Comparison of ENCODE assay signal across 8 cellular contexts in the genomic region with DNA sequence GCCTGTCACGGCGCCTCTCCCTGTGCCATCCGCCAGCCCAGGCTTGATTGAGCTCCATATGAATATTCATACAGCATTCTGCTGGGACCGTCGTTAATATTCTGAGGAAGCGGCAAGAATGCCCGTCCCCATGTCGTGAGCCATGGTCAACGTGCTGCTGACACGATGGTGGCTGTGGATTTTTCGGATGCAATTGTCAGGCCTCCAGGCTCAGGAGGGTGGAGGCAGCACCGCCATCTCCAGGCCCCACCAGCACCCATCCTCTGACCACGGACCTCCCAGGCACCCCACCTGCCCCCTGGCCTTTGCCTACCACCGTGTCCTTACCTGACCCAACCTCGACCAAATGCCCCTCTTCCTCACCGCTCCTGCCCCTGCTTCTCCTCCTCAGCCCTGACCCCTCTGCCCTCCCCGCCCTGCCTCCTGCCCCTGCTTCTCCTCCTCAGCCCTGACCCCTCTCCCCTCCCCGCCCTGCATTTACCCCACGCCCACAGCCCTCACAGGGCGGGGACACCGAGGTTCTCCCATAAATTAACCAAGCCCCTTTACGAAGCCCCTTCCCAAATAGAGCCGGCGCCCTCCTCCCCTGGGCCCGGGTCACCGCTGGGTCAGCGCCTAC. TPM values are rescaled to one million over a fixed set of nuclear protein-coding genes. Genes with fewer than 3 reads are reported as not detected.
A peak's percentile ranks its signal among the peaks of the same experiment; 100 is the strongest.
DNase-seq lines count a peak whose midpoint lies in the region; ATAC-seq and TF ChIP-seq lines count a peak whose summit lies in the region.

No MANE protein-coding gene starts in this region.

- no CpG with 5 or more reads among the region's 27 CpGs for WGBS in neuronal stem cell (ENCODE audit: extremely low coverage in 2 of 2, insufficient read length in 2 of 2, insufficient replicate concordance in 1 of 2), 2 donors

- H3K27ac Mint-ChIP-seq in CD8-positive, alpha-beta T cell, result peak overlapping the region; percentile 73

- peak overlapping the region; percentile 97 for H2BK5ac ChIP-seq in neuronal stem cell (ENCODE audit: low read length)

- no peak overlapping the region for H3K4me2 ChIP-seq in neuronal stem cell (ENCODE audit: insufficient read depth, low read length, poor library complexity, severe bottlenecking)

- intact Hi-C loops in CD8-positive, alpha-beta T cell (cut with DNase I, micrococcal nuclease), result loop anchor here (1.0 to 5.0 kb wide), 7 partner anchors 10 to 1134 kb away; a partner anchor contains a TSS

- peak overlapping the region; percentile 26 for H3K4ac ChIP-seq in neuronal stem cell (ENCODE audit: low read length)

- no peaks in the 10 kb centered on the region for H3K27me3 Mint-ChIP-seq in CD8-positive, alpha-beta T cell (ENCODE audit: low read depth)

- H3K14ac ChIP-seq in neuronal stem cell (ENCODE audit: low read length), result peak overlapping the region; percentile 94

- H3K36me3 Mint-ChIP-seq in CD8-positive, alpha-beta T cell, result peaks cover 3% of the 10 kb centered on the region

- H4K8ac ChIP-seq in neuronal stem cell (ENCODE audit: low read depth, low read length), result no peak overlapping the region

- peak overlapping the region; percentile 23 for H3K27ac ChIP-seq in CD8-positive, alpha-beta T cell (ENCODE audit: low read depth, low read length)
- H3K27ac ChIP-seq in KOPT-K1 (ENCODE audit: low read depth, low read length, poor library complexity, severe bottlenecking) (peak overlapping the region; percentile 86), coronary artery (peak overlapping the region; percentile 64 to 81), neuronal stem cell (replicated peaks; ENCODE audit: low read length) (no peak overlapping the region)

- POLR2A ChIA-PET in CD8-positive, alpha-beta T cell (lab: Charles Lee), result interaction anchor here (1.0 to 5.7 kb wide), 3 partner anchors 9 to 148 kb away, joined by 4 to 39 read pairs (median 38); a partner anchor contains a TSS

- peak overlapping the region; percentile 93 for H2BK12ac ChIP-seq in neuronal stem cell (ENCODE audit: low read length)

- H2AK5ac ChIP-seq in neuronal stem cell (ENCODE audit: low read depth, low read length), result peak overlapping the region; percentile 93

- H3K23ac ChIP-seq in neuronal stem cell (ENCODE audit: low read depth, low read length, poor library complexity), result peak overlapping the region; percentile 73

- no peak for ATAC-seq in CD8-positive, alpha-beta T cell
- ATAC-seq in GM19395 (IDR thresholded peaks at IDR 0.05; ENCODE audit: unreplicated experiment) (no peak), HG02870 (IDR thresholded peaks at IDR 0.05; ENCODE audit: unreplicated experiment) (no peak)

- no peaks in the 10 kb centered on the region for H3K36me3 ChIP-seq in CD8-positive, alpha-beta T cell (ENCODE audit: insufficient read depth, low read length)
- H3K36me3 ChIP-seq in KOPT-K1 (ENCODE audit: insufficient read depth, low read length) (no peaks in the 10 kb centered on the region), neuronal stem cell (replicated peaks in 1 of 2; ENCODE audit: control insufficient read depth in 2 of 2, insufficient read depth in 2 of 2, low read length in 2 of 2) (no peaks in the 10 kb centered on the region)

- H3K4me3 Mint-ChIP-seq in CD8-positive, alpha-beta T cell, result peak overlapping the region; percentile 83

- no peaks in the 10 kb centered on the region for H3K9me3 Mint-ChIP-seq in CD8-positive, alpha-beta T cell

- peaks cover 67% of the 10 kb centered on the region for H3K4me1 Mint-ChIP-seq in CD8-positive, alpha-beta T cell (ENCODE audit: low read depth)

- H3K18ac ChIP-seq in neuronal stem cell (ENCODE audit: low read length), result peak overlapping the region; percentile 99

- CTCF ChIA-PET in CD8-positive, alpha-beta T cell (lab: Charles Lee), result interaction anchor here (1.2 kb wide), 1 partner anchor 14 kb away, joined by 5 read pairs; no protein-coding TSS in a partner anchor

- H3K79me1 ChIP-seq in neuronal stem cell (ENCODE audit: low read depth, low read length), result peaks cover 6% of the 10 kb centered on the region

- no peaks in the 10 kb centered on the region for H3K9me3 ChIP-seq in CD8-positive, alpha-beta T cell (ENCODE audit: low read length)
- H3K9me3 ChIP-seq in KOPT-K1 (ENCODE audit: insufficient read depth, low read length, poor library complexity, severe bottlenecking), result no peaks in the 10 kb centered on the region
- no peaks in the 10 kb centered on the region for H3K9me3 ChIP-seq in neuronal stem cell (replicated peaks in 1 of 2; ENCODE audit: control insufficient read depth in 2 of 2, insufficient read depth in 1 of 2, low read depth in 1 of 2, low read length in 2 of 2)

- H2BK120ac ChIP-seq in neuronal stem cell (ENCODE audit: low read depth, low read length), result peak overlapping the region; percentile 99

- H2AFZ ChIP-seq in neuronal stem cell (ENCODE audit: low read length), result peak overlapping the region; percentile 51

- no peak for DNase-seq in CD8-positive, alpha-beta T cell
- DNase-seq in coronary artery (ENCODE audit: low spot score) (no peak), neuronal stem cell (ENCODE audit: low spot score) (no peak), NCI-H146 treated with DMSO at 0.1 percent for 48 hours (lab: John Stamatoyannopoulos, UW; ENCODE audit: unreplicated experiment) (no peak), ecto neural progenitor cell (ENCODE audit: low spot score) (no peak)

- H3K4me3 ChIP-seq in CD8-positive, alpha-beta T cell (ENCODE audit: low read depth, low read length), result peak overlapping the region; percentile 65
- H3K4me3 ChIP-seq in coronary artery (peak overlapping the region; percentile 65), neuronal stem cell (ENCODE audit: low read length in 2 of 2) (peak overlapping the region in 1 of 2 donors; percentile 11)

- H3K27me3 ChIP-seq in CD8-positive, alpha-beta T cell (ENCODE audit: insufficient read depth, low read length), result no peaks in the 10 kb centered on the region
- H3K27me3 ChIP-seq in neuronal stem cell (ENCODE audit: control insufficient read depth in 3 of 3, insufficient read depth in 3 of 3, low read depth in 1 of 3, low read length in 3 of 3), result peaks cover 0 to 11% (median 0%) of the 10 kb centered on the region in 3 experiments

- H4K91ac ChIP-seq in neuronal stem cell (ENCODE audit: low read depth, low read length, poor library complexity), result peak overlapping the region; percentile 5

- peak overlapping the region; percentile 98 for H2BK15ac ChIP-seq in neuronal stem cell (ENCODE audit: low read length)

- peaks cover 88% of the 10 kb centered on the region for H3K4me1 ChIP-seq in CD8-positive, alpha-beta T cell (ENCODE audit: insufficient read depth, low read length)
- H3K4me1 ChIP-seq in neuronal stem cell (ENCODE audit: control insufficient read depth in 2 of 2, insufficient read depth in 1 of 2, low read depth in 1 of 2, low read length in 2 of 2), result peaks cover 29 to 54% of the 10 kb centered on the region in 2 donors

- no peak overlapping the region for H3K9ac ChIP-seq in neuronal stem cell (ENCODE audit: low read depth, low read length, poor library complexity)

- no peak for TF ChIP-seq CTCF in CD8-positive, alpha-beta T cell (IDR thresholded peaks at IDR 0.05)
- no peak for TF ChIP-seq CTCF in coronary artery (IDR thresholded peaks at IDR 0.05)

RNA-seq across cellular contexts. Expression of a gene that starts 9.9 kb away (rescaled TPM):
- 1 to 10 TPM; 7.6 to 7.7 TPM for total RNA-seq in CD8-positive, alpha-beta T cell
- 23.6 TPM for polyA plus RNA-seq in neuronal stem cell (2013, experiment 1 of 2)
- 22.7 TPM for polyA plus RNA-seq in neuronal stem cell (2013, experiment 2 of 2)

RNA-seq across cellular contexts. Expression of a gene that starts 13.7 kb away (rescaled TPM):
- 1 to 10 TPM; 1.7 to 1.8 TPM for total RNA-seq in CD8-positive, alpha-beta T cell
- polyA plus RNA-seq in neuronal stem cell (2013, experiment 1 of 2), result 4.9 TPM
- 5.0 TPM for polyA plus RNA-seq in neuronal stem cell (2013, experiment 2 of 2)
